In the genomic region with DNA sequence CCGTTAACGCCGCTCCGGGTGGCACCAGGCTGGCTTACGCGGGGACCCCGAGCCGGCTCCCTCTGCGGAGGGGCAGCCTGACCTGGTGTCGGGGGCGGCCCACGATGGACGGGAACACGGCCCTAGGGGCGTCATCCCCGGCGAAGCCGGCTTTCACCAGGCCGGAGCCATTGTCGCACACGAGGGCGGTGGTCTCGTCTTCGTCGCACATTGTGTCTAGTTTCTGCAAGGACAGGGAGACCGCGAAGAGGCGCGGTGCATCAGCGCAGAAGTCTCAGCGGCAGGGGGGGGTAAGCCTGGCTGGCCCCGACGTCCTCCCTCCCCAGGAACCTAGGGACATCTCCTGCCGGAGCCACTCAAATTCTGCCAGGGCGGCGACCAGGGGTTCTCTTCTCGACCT, we compare ENCODE assay signal across 17 cellular contexts. TPM values are rescaled to one million over a fixed set of nuclear protein-coding genes. Genes with fewer than 3 reads are reported as not detected.
DNase-seq lines count a peak whose midpoint lies in the region; ATAC-seq and TF ChIP-seq lines count a peak whose summit lies in the region.
"Had no signal": no experiment of that assay in that cellular context is flagged by ENCODE, and none has a peak within 500 bp of the region (broad histone marks: within the 10 kb centered on the region; RNA-seq: fewer than 3 reads in every experiment).

No MANE protein-coding gene starts in this region.

- no peaks in the 10 kb centered on the region for H3K79me2 ChIP-seq in mammary epithelial cell (ENCODE audit: insufficient read depth, low read length)

- peak overlapping the region; percentile 2 to 35 for H3K4me3 Mint-ChIP-seq in stimulated activated naive CD8-positive, alpha-beta T cell treated with anti-CD3 and anti-CD28 coated beads, Interleukin-15, amount 100 ng/mL, for 72 hours
- H3K4me3 Mint-ChIP-seq in brain (peak overlapping the region in 3 of 5 experiments; percentile 65 to 69 (median 69)), nephron (peak overlapping the region in 2 of 3 experiments; percentile 75 to 81)

- H3K36me3 Mint-ChIP-seq in brain, result peaks cover 8% of the 10 kb centered on the region
- H3K36me3 Mint-ChIP-seq in nephron (ENCODE audit: low read depth), result peaks cover 6% of the 10 kb centered on the region
- peaks cover 8 to 13% of the 10 kb centered on the region in 2 donors for H3K36me3 Mint-ChIP-seq in activated naive CD4-positive, alpha-beta T cell treated with anti-CD3 and anti-CD28 coated beads, Interleukin-2, amount 50 U/mL, for 72 hours

- H4K20me1 ChIP-seq in mammary epithelial cell (ENCODE audit: insufficient read depth, low read length), result no peaks in the 10 kb centered on the region

- peaks cover 36% of the 10 kb centered on the region for H3K4me1 Mint-ChIP-seq in stimulated activated naive CD8-positive, alpha-beta T cell treated with anti-CD3 and anti-CD28 coated beads, Interleukin-15, amount 100 ng/mL, for 72 hours
- H3K4me1 Mint-ChIP-seq in brain (peaks cover 28% of the 10 kb centered on the region), nephron (peaks cover 31% of the 10 kb centered on the region)

- BruUV-seq in mammary epithelial cell (replicated peaks; lab: Mats Ljungman, UMichigan), result no TSS peak

- H2AFZ ChIP-seq in mammary epithelial cell (ENCODE audit: low read depth, low read length), result no peak overlapping the region

- TF ChIP-seq CTCF in brain (conservative IDR thresholded peaks at IDR 0.05), result no peak
- no peak for TF ChIP-seq CTCF in nephron (IDR thresholded peaks at IDR 0.05; ENCODE audit: unreplicated experiment in 3 of 3)
- TF ChIP-seq CTCF in mammary epithelial cell (conservative IDR thresholded peaks at IDR 0.05 in 1 of 2, IDR thresholded peaks at IDR 0.05 in 1 of 2; ENCODE audit: extremely low read depth in 1 of 2, insufficient read depth in 1 of 2, low read depth in 1 of 2, low read length in 2 of 2), result no peak
- TF ChIP-seq CTCF in RWPE1 (conservative IDR thresholded peaks at IDR 0.05; ENCODE audit: low read depth), result no peak

- dilution Hi-C loops in mammary epithelial cell (cut with HindIII; ENCODE audit: low sequenced_read_pairs), result no loop called here

- peaks cover 36% of the 10 kb centered on the region for H3K27me3 ChIP-seq in mammary epithelial cell (ENCODE audit: insufficient read depth, low read length)

- 27% methylated on average over 18 of the region's 37 CpGs for WGBS in mammary epithelial cell (ENCODE audit: low coverage, missing lambda C conversion rate)

- H3K36me3 ChIP-seq in mammary epithelial cell (ENCODE audit: insufficient read depth, low read length), result no peaks in the 10 kb centered on the region

- H3K9me3 Mint-ChIP-seq in stimulated activated naive CD8-positive, alpha-beta T cell treated with anti-CD3 and anti-CD28 coated beads, Interleukin-15, amount 100 ng/mL, for 72 hours, result no peaks in the 10 kb centered on the region
- H3K9me3 Mint-ChIP-seq in brain, result peaks cover 0 to 19% (median 5%) of the 10 kb centered on the region in 5 experiments
- H3K9me3 Mint-ChIP-seq in nephron, result peaks cover 4% of the 10 kb centered on the region
- H3K9me3 Mint-ChIP-seq in activated naive CD4-positive, alpha-beta T cell treated with anti-CD3 and anti-CD28 coated beads, Interleukin-2, amount 50 U/mL, for 72 hours, result no peaks in the 10 kb centered on the region
- H3K9me3 Mint-ChIP-seq: CD4-positive, alpha-beta T cell had no signal

- H3K4me2 ChIP-seq in mammary epithelial cell (ENCODE audit: insufficient read depth, low read depth, low read length), result no peak overlapping the region

- intact Hi-C loops in mammary epithelial cell (cut with micrococcal nuclease), result no loop called here

- in situ Hi-C loops in mammary epithelial cell (cut with MboI; ENCODE audit: low sequenced_read_pairs in 2 of 2), result no loop called here

- POLR2A ChIA-PET in RWPE1 (lab: Yijun Ruan, JAX; ENCODE audit: low non-redundant PET), result no interaction called here

- CTCF ChIA-PET in mammary epithelial cell (lab: Charles Lee; ENCODE audit: low non-redundant PET) (no interaction called here), RWPE1 (lab: Yijun Ruan, JAX) (no interaction called here)

- H3K9me3 ChIP-seq in mammary epithelial cell (replicated peaks; ENCODE audit: insufficient read depth, low read length), result no peaks in the 10 kb centered on the region

- H3K4me3 ChIP-seq in mammary epithelial cell (replicated peaks in 1 of 3; ENCODE audit: insufficient read depth in 1 of 3, low read depth in 2 of 3, low read length in 3 of 3), result no peak overlapping the region

- no peak overlapping the region for H3K27ac ChIP-seq in mammary epithelial cell (ENCODE audit: insufficient read depth, low read depth, low read length)
- no peak overlapping the region for H3K27ac ChIP-seq in RWPE1

- H3K9ac ChIP-seq in mammary epithelial cell (ENCODE audit: insufficient read depth, low read length), result no peak overlapping the region

- H3K4me1 ChIP-seq in mammary epithelial cell (ENCODE audit: insufficient read depth, low read length), result no peaks in the 10 kb centered on the region

- no peak for DNase-seq in stimulated activated naive CD8-positive, alpha-beta T cell treated with anti-CD3 and anti-CD28 coated beads, Interleukin-15, amount 100 ng/mL, for 72 hours
- no peak for DNase-seq in stimulated activated naive CD8-positive, alpha-beta T cell treated with anti-CD3 and anti-CD28 coated beads, Interleukin-15, Interleukin-2, amounts not matched to agents 100 U/mL and 50 U/mL, for 24 hours
- DNase-seq in mammary epithelial cell (no peak), RWPE1 (ENCODE audit: low spot score) (no peak)
- no peak for DNase-seq in activated naive CD4-positive, alpha-beta T cell treated with anti-CD3 and anti-CD28 coated beads, Interleukin-2, amount 50 U/mL, for 72 hours (ENCODE audit: low spot score in 2 of 2)
- DNase-seq: AML-193; CD4-positive, alpha-beta T cell; H9; NCI-H1930; NCI-H2171; NCI-H446 treated with DMSO at 0.1 percent for 48 hours; NCI-H748 treated with DMSO at 0.1 percent for 48 hours; SHP77 had no signal

- no peak for ATAC-seq in stimulated activated naive CD8-positive, alpha-beta T cell treated with anti-CD3 and anti-CD28 coated beads, Interleukin-15, amount 100 ng/mL, for 72 hours
- ATAC-seq in stimulated activated naive CD8-positive, alpha-beta T cell treated with anti-CD3 and anti-CD28 coated beads, Interleukin-15, Interleukin-2, amounts not matched to agents 100 U/mL and 50 U/mL, for 24 hours, result no peak
- ATAC-seq in HG03095 (IDR thresholded peaks at IDR 0.05; ENCODE audit: unreplicated experiment), result no peak
- ATAC-seq in activated naive CD4-positive, alpha-beta T cell treated with anti-CD3 and anti-CD28 coated beads, Interleukin-2, amount 50 U/mL, for 72 hours, result no peak

- H3K27ac Mint-ChIP-seq in stimulated activated naive CD8-positive, alpha-beta T cell treated with anti-CD3 and anti-CD28 coated beads, Interleukin-15, amount 100 ng/mL, for 72 hours, result no peak overlapping the region
- H3K27ac Mint-ChIP-seq in brain (no peak overlapping the region), nephron (no peak overlapping the region)
- H3K27ac Mint-ChIP-seq in activated naive CD4-positive, alpha-beta T cell treated with anti-CD3 and anti-CD28 coated beads, Interleukin-2, amount 50 U/mL, for 72 hours, result no peak overlapping the region
- H3K27ac Mint-ChIP-seq: CD4-positive, alpha-beta T cell; H9 had no signal

- peaks cover 98% of the 10 kb centered on the region for H3K27me3 Mint-ChIP-seq in stimulated activated naive CD8-positive, alpha-beta T cell treated with anti-CD3 and anti-CD28 coated beads, Interleukin-15, amount 100 ng/mL, for 72 hours
- H3K27me3 Mint-ChIP-seq in brain (peaks cover 23% of the 10 kb centered on the region), nephron (ENCODE audit: low read depth) (peaks cover 78% of the 10 kb centered on the region)

RNA-seq across cellular contexts. Expression of gene ACTA1, which starts 1.0 kb away (rescaled TPM):
- polyA plus RNA-seq in brain (ENCODE audit: insufficient read depth, low read depth, low replicate concordance), result 0.88 TPM
- 10 to 100 TPM in 1 of 2 donors, not detected in 1; 10.8 TPM for total RNA-seq in mammary epithelial cell
- not detected for polyA plus RNA-seq in mammary epithelial cell
- not detected for polyA minus RNA-seq in mammary epithelial cell
- total RNA-seq in activated naive CD4-positive, alpha-beta T cell treated with anti-CD3 and anti-CD28 coated beads, Interleukin-2, amount 50 U/mL, for 72 hours, result not detected
- total RNA-seq: A673; CD4-positive, alpha-beta T cell had no signal

Comparison
In these comparisons a context has a peak if more than half of its experiments do, and no peak if none do; other contexts are left out.
1. H3K4me3 Mint-ChIP-seq: peak in every context shown above with its lines; median percentile 78 in nephron; 69 in brain; 18 in stimulated activated naive CD8-positive, alpha-beta T cell treated with anti-CD3 and anti-CD28 coated beads, Interleukin-15, amount 100 ng/mL, for 72 hours.